Comparison of ENCODE assay signal across 25 cellular contexts in genomic region chr17:79354173-79354820, GRCh38.
"Had no signal": no experiment of that assay in that cellular context is flagged by ENCODE, and none has a peak within 500 bp of the region (broad histone marks: within the 10 kb centered on the region; RNA-seq: fewer than 3 reads in every experiment).

No MANE protein-coding gene starts in this region.

- H3K4me3 Mint-ChIP-seq: immature natural killer cell; naive thymus-derived CD8-positive, alpha-beta T cell; nephron; neural crest cell; stimulated activated memory B cell treated with anti-CD40 and anti-IgM and Interleukin-4, amounts not matched to agents 10 μg/mL and 1 μg/mL and 100 μg/mL, for 72 hours had no signal

- H3K27me3 ChIP-seq: right lobe of liver, testis, thyroid gland, upper lobe of left lung had no signal

- H3K4me1 ChIP-seq: pancreas, prostate gland, right lobe of liver, stomach, testis, transverse colon, vagina had no signal

- H3K36me3 Mint-ChIP-seq: immature natural killer cell; stimulated activated memory B cell treated with anti-CD40 and anti-IgM and Interleukin-4, amounts not matched to agents 10 μg/mL and 1 μg/mL and 100 μg/mL, for 72 hours had no signal

- ATAC-seq: left lobe of liver; lower lobe of right lung; naive thymus-derived CD8-positive, alpha-beta T cell; pancreas; right lobe of liver; stimulated activated memory B cell treated with anti-CD40 and anti-IgM and Interleukin-4, amounts not matched to agents 10 μg/mL and 1 μg/mL and 100 μg/mL, for 72 hours; stimulated activated naive CD8-positive, alpha-beta T cell treated with anti-CD3 and anti-CD28 coated beads, Interleukin-15, Interleukin-2, amounts not matched to agents 100 U/mL and 50 U/mL, for 24 hours had no signal

- H3K9me3 ChIP-seq: lower lobe of right lung, pancreas, prostate gland, right lobe of liver, testis, thyroid gland, transverse colon, upper lobe of left lung, vagina had no signal

- H3K4me1 Mint-ChIP-seq: immature natural killer cell; naive thymus-derived CD8-positive, alpha-beta T cell; nephron; neural crest cell had no signal

- H3K4me3 ChIP-seq: lower lobe of right lung, pancreas, prostate gland, right lobe of liver, smooth muscle cell, stomach, testis, thyroid gland, transverse colon, upper lobe of left lung, vagina had no signal

- DNase-seq: hypothalamus; immature natural killer cell; lower lobe of right lung; mammary epithelial cell; mesenchymal stem cell; naive thymus-derived CD8-positive, alpha-beta T cell; pancreas; right lobe of liver; stimulated activated CD4-positive, alpha-beta T cell treated with anti-CD3 and anti-CD28 coated beads, Interleukin-1b, Interleukin-23, amount 100 ng/mL, for 48 hours; stimulated activated CD4-positive, alpha-beta T cell treated with anti-CD3 and anti-CD28 coated beads, Interleukin-2, amount 100 ng/mL, for 48 hours; stimulated activated CD4-positive, alpha-beta T cell treated with anti-CD3 and anti-CD28 coated beads, Interleukin-4, amount 100 ng/mL, for 4 hours; stimulated activated CD8-positive, alpha-beta memory T cell treated with anti-CD3 and anti-CD28 coated beads, Interleukin-4, amount 100 ng/mL, for 48 hours; stimulated activated naive CD8-positive, alpha-beta T cell treated with anti-CD3 and anti-CD28 coated beads, Interleukin-15, Interleukin-2, amounts not matched to agents 100 U/mL and 50 U/mL, for 24 hours; stomach; testis; transverse colon; upper lobe of left lung had no signal

- H3K9me3 Mint-ChIP-seq: neural crest cell had no signal

- H3K27ac Mint-ChIP-seq: immature natural killer cell; naive thymus-derived CD8-positive, alpha-beta T cell; nephron had no signal

- H3K27ac ChIP-seq: lower lobe of right lung, pancreas, prostate gland, right lobe of liver, stomach, testis, transverse colon, upper lobe of left lung, vagina had no signal

- H3K36me3 ChIP-seq: lower lobe of right lung, pancreas, prostate gland, right lobe of liver, stomach, thyroid gland, transverse colon, upper lobe of left lung, vagina had no signal
